In the genomic region with DNA sequence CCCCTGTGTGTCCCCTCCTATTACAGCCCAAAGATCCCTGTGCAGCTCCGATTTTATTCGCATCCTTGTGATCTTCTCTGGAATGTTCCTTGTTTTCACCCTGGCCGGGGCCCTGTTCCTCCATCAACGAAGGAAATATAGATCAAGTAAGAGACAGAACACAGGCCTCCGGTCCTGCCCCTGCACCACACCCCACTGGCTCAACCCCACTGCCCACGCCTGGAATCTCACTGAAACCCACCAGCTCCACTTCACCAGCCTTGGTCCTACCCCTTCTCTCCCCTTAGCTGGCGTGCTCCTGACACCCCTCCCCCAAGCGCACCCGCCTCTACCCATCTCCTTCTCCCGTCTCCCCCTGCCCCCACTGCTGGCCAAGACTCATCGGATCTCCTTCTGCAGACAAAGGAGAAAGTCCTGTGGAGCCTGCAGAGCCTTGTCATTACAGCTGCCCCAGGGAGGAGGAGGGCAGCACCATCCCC, we compare ENCODE assay signal across 8 cellular contexts. TPM values are rescaled to one million over a fixed set of nuclear protein-coding genes. Genes with fewer than 3 reads are reported as not detected.
DNase-seq lines count a peak whose midpoint lies in the region; ATAC-seq and TF ChIP-seq lines count a peak whose summit lies in the region.

No MANE protein-coding gene starts in this region.

- TF ChIP-seq RAD21 in IMR-90 (IDR thresholded peaks at IDR 0.05; ENCODE audit: low read length) = no peak

- H3K4me1 Mint-ChIP-seq in memory B cell = peaks cover 53% of the 10 kb centered on the region

- peak; percentile 47 for ATAC-seq in IMR-90 (ENCODE audit: low read depth)
- ATAC-seq in memory B cell (ENCODE audit: low read depth) = no peak
- no peak for ATAC-seq in upper lobe of left lung (ENCODE audit: low FRiP score in 2 of 2)
- ATAC-seq in GM21576 (IDR thresholded peaks at IDR 0.05; ENCODE audit: unreplicated experiment) = no peak

- H3K9me3 ChIP-seq in IMR-90 (ENCODE audit: control insufficient read depth, insufficient read depth, low read length) (no peaks in the 10 kb centered on the region), upper lobe of left lung (no peaks in the 10 kb centered on the region)

- peak overlapping the region; percentile 94 to 100 for H4K8ac ChIP-seq in IMR-90 (ENCODE audit: low read depth in 2 of 2, low read length in 2 of 2)

- peak overlapping the region; percentile 87 for H3K4me2 ChIP-seq in IMR-90 (ENCODE audit: low read depth, low read length)

- peaks cover 2% of the 10 kb centered on the region; the same call in 1 of the 2 replicates for H3K36me3 ChIP-seq in IMR-90 (ENCODE audit: control insufficient read depth, insufficient read depth, low read length)
- peaks cover 0 to 34% (median 4%) of the 10 kb centered on the region in 4 donors for H3K36me3 ChIP-seq in upper lobe of left lung

- no peak for TF ChIP-seq EP300 in upper lobe of left lung (IDR thresholded peaks at IDR 0.05)

- peak overlapping the region; percentile 94 for H3K9ac ChIP-seq in IMR-90 (ENCODE audit: low read depth, low read length)

- DNase-seq in IMR-90 (no peak), cardiac fibroblast (ENCODE audit: low read depth in 2 of 2) (no peak), memory B cell (ENCODE audit: low spot score in 2 of 2) (no peak), upper lobe of left lung (no peak), GM10248 (ENCODE audit: extremely low spot score) (no peak), NCI-H446 treated with DMSO at 0.1 percent for 48 hours (lab: John Stamatoyannopoulos, UW) (no peak)

- H3K27ac Mint-ChIP-seq in memory B cell = peak overlapping the region; percentile 97

- peak overlapping the region; percentile 96 for H4K91ac ChIP-seq in IMR-90 (ENCODE audit: insufficient read depth, low read depth, low read length)

- H2AK5ac ChIP-seq in IMR-90 (ENCODE audit: low read depth, low read length) = peak overlapping the region; percentile 89

- WGBS in IMR-90 (ENCODE audit: extremely low coverage in 2 of 2, insufficient read length in 1 of 2), 2 experiments = 24% methylated on average over 4 of the region's 11 CpGs; no CpG with 5 or more reads in 1 of the 2 experiments
- WGBS in upper lobe of left lung, 2 donors = 3 to 7% methylated on average over 11 of the region's 11 CpGs

- peaks cover 16 to 37% of the 10 kb centered on the region in 2 experiments for H3K79me1 ChIP-seq in IMR-90 (ENCODE audit: low read depth in 1 of 2, low read length in 2 of 2)

- H2AFZ ChIP-seq in IMR-90 (replicated peaks; ENCODE audit: low read length, poor library complexity) = peak overlapping the region; percentile 95

- H4K20me1 ChIP-seq in IMR-90 (ENCODE audit: insufficient read depth, low read length) = no peaks in the 10 kb centered on the region

- H3K18ac ChIP-seq in IMR-90 (ENCODE audit: low read depth, low read length) = peak overlapping the region; percentile 40

- H3K23ac ChIP-seq in IMR-90 (ENCODE audit: low read depth, low read length) = peak overlapping the region; percentile 83

- peak overlapping the region; percentile 52 for H4K5ac ChIP-seq in IMR-90 (ENCODE audit: low read depth, low read length)

- H3K27me3 Mint-ChIP-seq in memory B cell = no peaks in the 10 kb centered on the region

- CTCF ChIA-PET in IMR-90 (lab: Yijun Ruan, JAX) (interaction anchor here (1.3 kb wide), 1 partner anchor 14 kb away, joined by 6 read pairs; no protein-coding TSS in a partner anchor), GM10248 (lab: Yijun Ruan, JAX) (interaction anchor here (0.9 to 12.1 kb wide), 7 partner anchors 10 to 113 kb away, joined by 3 to 91 read pairs (median 7); no protein-coding TSS in a partner anchor)

- dilution Hi-C loops in IMR-90 (cut with HindIII; ENCODE audit: low sequenced_read_pairs, unreplicated experiment) = no loop called here

- H3K14ac ChIP-seq in IMR-90 (replicated peaks; ENCODE audit: low read depth, low read length) = peak overlapping the region; percentile 95

- peaks cover 20% of the 10 kb centered on the region; the same call in 1 of the 2 replicates for H3K9me1 ChIP-seq in IMR-90 (ENCODE audit: insufficient read depth, low read length)

- H2BK5ac ChIP-seq in IMR-90 (ENCODE audit: low read depth, low read length, poor library complexity, severe bottlenecking) = peak overlapping the region; percentile 74

- peak overlapping the region; percentile 100 for H3K4ac ChIP-seq in IMR-90 (ENCODE audit: low read depth, low read length)

- H3K36me3 Mint-ChIP-seq in memory B cell = peaks cover 26% of the 10 kb centered on the region

- peak overlapping the region; percentile 91 for H3K4me3 Mint-ChIP-seq in memory B cell

- TF ChIP-seq POLR2A in IMR-90 (IDR thresholded peaks at IDR 0.05; ENCODE audit: low read depth, low read length) = no peak
- no peak for TF ChIP-seq POLR2A in upper lobe of left lung (IDR thresholded peaks at IDR 0.05)

- H3K27me3 ChIP-seq in IMR-90 (ENCODE audit: control insufficient read depth, insufficient read depth, low read length) (no peaks in the 10 kb centered on the region), upper lobe of left lung (no peaks in the 10 kb centered on the region)

- H3K4me3 ChIP-seq in IMR-90 (ENCODE audit: insufficient read depth, low read depth, low read length) = peak overlapping the region; percentile 57
- peak overlapping the region; percentile 60 to 65 for H3K4me3 ChIP-seq in cardiac fibroblast (replicated peaks in 1 of 2; ENCODE audit: low read depth in 2 of 2, low read length in 2 of 2)
- peak overlapping the region; percentile 54 to 83 (median 71) for H3K4me3 ChIP-seq in upper lobe of left lung

- peak overlapping the region; percentile 98 for H2AK9ac ChIP-seq in IMR-90 (replicated peaks; ENCODE audit: low read depth, low read length, poor library complexity)

- H2BK120ac ChIP-seq in IMR-90 (ENCODE audit: low read depth, low read length) = peak overlapping the region; percentile 71

- H3K56ac ChIP-seq in IMR-90 (ENCODE audit: extremely low read depth, insufficient read depth, low read length) = peak overlapping the region; percentile 69

- peaks cover 16% of the 10 kb centered on the region for H3K4me1 ChIP-seq in IMR-90 (ENCODE audit: control insufficient read depth, insufficient read depth, low read length)
- H3K4me1 ChIP-seq in upper lobe of left lung = peaks cover 20 to 29% (median 27%) of the 10 kb centered on the region in 4 donors

- peak overlapping the region; percentile 25 for H2BK20ac ChIP-seq in IMR-90 (ENCODE audit: low read depth, low read length)

- peak overlapping the region; percentile 45 for H2BK15ac ChIP-seq in IMR-90 (ENCODE audit: low read depth, low read length)

- intact Hi-C loops in IMR-90 (cut with micrococcal nuclease) = no loop called here

- no TSS peak for BruUV-seq in IMR-90 (replicated peaks; lab: Mats Ljungman, UMichigan)

- TF ChIP-seq CTCF in 22Rv1 (IDR thresholded peaks at IDR 0.05) (no peak), IMR-90 (conservative IDR thresholded peaks at IDR 0.05; ENCODE audit: low read depth, low read length) (no peak), cardiac fibroblast (IDR thresholded peaks at IDR 0.05; ENCODE audit: low read depth, low read length) (no peak), upper lobe of left lung (IDR thresholded peaks at IDR 0.05) (no peak), GM10248 (IDR thresholded peaks at IDR 0.05; ENCODE audit: control extremely low read depth, extremely low read depth, low read depth, missing control alignments) (no peak)

- in situ Hi-C loops in IMR-90 (cut with MboI; ENCODE audit: low sequenced_read_pairs) = loop anchor here (25.0 kb wide), 1 partner anchor 264 kb away; no protein-coding TSS in a partner anchor

- no peaks in the 10 kb centered on the region for H3K9me3 Mint-ChIP-seq in memory B cell

- POLR2A ChIA-PET in IMR-90 (lab: Charles Lee; ENCODE audit: unreplicated experiment) (no interaction called here), GM10248 (lab: Yijun Ruan, JAX) (interaction anchor here (0.6 to 3.2 kb wide), 5 partner anchors 8 to 84 kb away, joined by 3 to 28 read pairs (median 5); a partner anchor contains a TSS)

- H3K27ac ChIP-seq in 22Rv1 = peak overlapping the region; percentile 98
- peak overlapping the region; percentile 98 for H3K27ac ChIP-seq in IMR-90 (ENCODE audit: insufficient read depth, low read length)
- peak overlapping the region; percentile 90 to 99 (median 96) for H3K27ac ChIP-seq in upper lobe of left lung

TF ChIP-seq in IMR-90, 13 proteins besides CTCF, POLR2A, EP300 and RAD21 (continues in another document):
- TF ChIP-seq RFX5 (IDR thresholded peaks at IDR 0.05; ENCODE audit: low read depth, low read length) (no peak), CHD1 (IDR thresholded peaks at IDR 0.05; ENCODE audit: low read depth, low read length) (no peak)

RNA-seq across cellular contexts. Expression of a gene that starts 0.9 kb away (rescaled TPM):
- 3.4 and 3.6 TPM in 2 replicates for total RNA-seq in IMR-90 (2012; rRNA removed)
- 10.4 and 12.1 TPM in 2 replicates for polyA plus RNA-seq in IMR-90 (2012; rRNA removed)
- polyA plus RNA-seq in IMR-90 (2012; cell fraction: cytosol; rRNA removed) = 8.1 and 14.4 TPM in 2 replicates
- 8.3 and 12.8 TPM in 2 replicates for polyA plus RNA-seq in IMR-90 (2012; cell fraction: nucleus; rRNA removed; ENCODE audit: low replicate concordance)
- total RNA-seq in upper lobe of left lung = 10 to 100 TPM; 32.6 to 71.5 (median 46.9) TPM

RNA-seq across cellular contexts. Expression of a gene that starts 6.2 kb away (rescaled TPM):
- not detected in 2 replicates for total RNA-seq in IMR-90 (2012; rRNA removed)
- polyA plus RNA-seq in IMR-90 (2012; rRNA removed) = 0.07 and 0.10 TPM in 2 replicates
- polyA plus RNA-seq in IMR-90 (2012; cell fraction: cytosol; rRNA removed) = 0.05 TPM in 1 of 2 replicates, not detected in the other
- polyA plus RNA-seq in IMR-90 (2012; cell fraction: nucleus; rRNA removed; ENCODE audit: low replicate concordance) = 0.07 TPM in 1 of 2 replicates, not detected in the other
- total RNA-seq in upper lobe of left lung = 1 to 10 TPM in 5 of 6 donors, not detected in 1; 1.0 to 8.8 (median 3.3) TPM

RNA-seq across cellular contexts. Expression of a gene that starts 19.6 kb away (rescaled TPM):
- total RNA-seq in IMR-90 (2012; rRNA removed) (7.2 and 7.5 TPM in 2 replicates), upper lobe of left lung (10 to 100 TPM in 2 of 6 donors, 1 to 10 TPM in 4; 4.6 to 25.1 (median 7.1) TPM)
- polyA plus RNA-seq in IMR-90 (2012; rRNA removed) = 21.9 and 23.1 TPM in 2 replicates
- polyA plus RNA-seq in IMR-90 (2012; cell fraction: cytosol; rRNA removed) = 10.5 and 21.1 TPM in 2 replicates
- 87.7 and 150 TPM in 2 replicates for polyA plus RNA-seq in IMR-90 (2012; cell fraction: nucleus; rRNA removed; ENCODE audit: low replicate concordance)

RNA-seq across cellular contexts. Expression of a gene that starts 42.2 kb away (rescaled TPM):
- total RNA-seq in IMR-90 (2012; rRNA removed) = 80.1 and 126 TPM in 2 replicates
- polyA plus RNA-seq in IMR-90 (2012; rRNA removed) = 151 and 160 TPM in 2 replicates
- 68.0 and 178 TPM in 2 replicates for polyA plus RNA-seq in IMR-90 (2012; cell fraction: cytosol; rRNA removed)
- polyA plus RNA-seq in IMR-90 (2012; cell fraction: nucleus; rRNA removed; ENCODE audit: low replicate concordance) = 16.5 and 43.9 TPM in 2 replicates
- 100 to 1,000 TPM in 2 of 6 donors, 10 to 100 TPM in 4; 40.1 to 125 (median 67.2) TPM for total RNA-seq in upper lobe of left lung

RNA-seq across cellular contexts. Expression of a gene that starts 43.0 kb away (rescaled TPM):
- 52.8 and 57.9 TPM in 2 replicates for total RNA-seq in IMR-90 (2012; rRNA removed)
- polyA plus RNA-seq in IMR-90 (2012; rRNA removed) = 35.6 and 40.9 TPM in 2 replicates
- polyA plus RNA-seq in IMR-90 (2012; cell fraction: cytosol; rRNA removed) = 24.1 and 33.8 TPM in 2 replicates
- 21.1 and 24.2 TPM in 2 replicates for polyA plus RNA-seq in IMR-90 (2012; cell fraction: nucleus; rRNA removed; ENCODE audit: low replicate concordance)
- 10 to 100 TPM; 15.4 to 43.0 (median 25.5) TPM for total RNA-seq in upper lobe of left lung
